ENCODE assay signal across 1 cellular context in the genomic region with DNA sequence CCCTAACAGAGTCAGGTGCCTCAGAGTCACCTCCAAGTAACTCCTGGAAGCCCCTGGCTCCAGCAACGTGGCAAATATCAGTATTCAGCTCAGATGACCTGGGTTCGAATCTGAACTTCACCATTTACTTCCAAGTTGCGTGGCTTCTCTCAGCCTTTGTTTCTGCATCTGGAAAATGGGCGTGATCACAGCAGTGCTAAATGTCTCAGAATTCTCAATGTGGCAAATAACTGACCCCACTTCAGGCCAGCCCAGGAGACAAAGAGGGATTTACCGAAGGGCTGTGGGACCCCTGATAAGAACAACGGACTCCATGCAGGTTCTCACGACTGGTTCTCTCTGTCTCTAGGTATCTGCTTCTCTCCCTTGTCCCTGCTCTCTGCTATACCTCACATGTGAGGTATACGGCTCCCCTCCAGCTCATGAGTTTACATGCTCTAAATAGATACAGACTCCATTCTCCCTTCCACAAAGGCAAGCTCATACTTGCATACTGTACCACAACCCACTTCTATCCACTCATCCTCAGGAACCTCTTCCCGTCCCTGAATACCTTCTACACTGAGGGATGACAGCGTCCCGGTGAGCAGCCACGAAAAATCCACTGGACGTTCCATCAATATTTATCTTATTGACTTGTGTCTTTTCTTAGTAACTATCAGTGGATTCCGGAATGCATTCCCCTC.
TF ChIP-seq lines count a peak whose summit lies in the region.

No MANE protein-coding gene starts in this region.

TF ChIP-seq in HepG2, 621 proteins besides CTCF, POLR2A, EP300 and RAD21 (continued from another document and continues in another):
- TF ChIP-seq, protein P1, sequence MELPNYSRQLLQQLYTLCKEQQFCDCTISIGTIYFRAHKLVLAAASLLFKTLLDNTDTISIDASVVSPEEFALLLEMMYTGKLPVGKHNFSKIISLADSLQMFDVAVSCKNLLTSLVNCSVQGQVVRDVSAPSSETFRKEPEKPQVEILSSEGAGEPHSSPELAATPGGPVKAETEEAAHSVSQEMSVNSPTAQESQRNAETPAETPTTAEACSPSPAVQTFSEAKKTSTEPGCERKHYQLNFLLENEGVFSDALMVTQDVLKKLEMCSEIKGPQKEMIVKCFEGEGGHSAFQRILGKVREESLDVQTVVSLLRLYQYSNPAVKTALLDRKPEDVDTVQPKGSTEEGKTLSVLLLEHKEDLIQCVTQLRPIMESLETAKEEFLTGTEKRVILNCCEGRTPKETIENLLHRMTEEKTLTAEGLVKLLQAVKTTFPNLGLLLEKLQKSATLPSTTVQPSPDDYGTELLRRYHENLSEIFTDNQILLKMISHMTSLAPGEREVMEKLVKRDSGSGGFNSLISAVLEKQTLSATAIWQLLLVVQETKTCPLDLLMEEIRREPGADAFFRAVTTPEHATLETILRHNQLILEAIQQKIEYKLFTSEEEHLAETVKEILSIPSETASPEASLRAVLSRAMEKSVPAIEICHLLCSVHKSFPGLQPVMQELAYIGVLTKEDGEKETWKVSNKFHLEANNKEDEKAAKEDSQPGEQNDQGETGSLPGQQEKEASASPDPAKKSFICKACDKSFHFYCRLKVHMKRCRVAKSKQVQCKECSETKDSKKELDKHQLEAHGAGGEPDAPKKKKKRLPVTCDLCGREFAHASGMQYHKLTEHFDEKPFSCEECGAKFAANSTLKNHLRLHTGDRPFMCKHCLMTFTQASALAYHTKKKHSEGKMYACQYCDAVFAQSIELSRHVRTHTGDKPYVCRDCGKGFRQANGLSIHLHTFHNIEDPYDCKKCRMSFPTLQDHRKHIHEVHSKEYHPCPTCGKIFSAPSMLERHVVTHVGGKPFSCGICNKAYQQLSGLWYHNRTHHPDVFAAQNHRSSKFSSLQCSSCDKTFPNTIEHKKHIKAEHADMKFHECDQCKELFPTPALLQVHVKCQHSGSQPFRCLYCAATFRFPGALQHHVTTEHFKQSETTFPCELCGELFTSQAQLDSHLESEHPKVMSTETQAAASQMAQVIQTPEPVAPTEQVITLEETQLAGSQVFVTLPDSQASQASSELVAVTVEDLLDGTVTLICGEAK (IDR thresholded peaks at IDR 0.05) = no peak
- TF ChIP-seq, protein P1 (CRISPR knock-in tag; IDR thresholded peaks at IDR 0.05) = no peak
- TF ChIP-seq HOXA9 (CRISPR knock-in tag; IDR thresholded peaks at IDR 0.05; ENCODE audit: borderline replicate concordance) = no peak
- no peak for TF ChIP-seq TOPORS (CRISPR knock-in tag; IDR thresholded peaks at IDR 0.05)
- no peak for TF ChIP-seq SIX1 (CRISPR knock-in tag; IDR thresholded peaks at IDR 0.05; ENCODE audit: borderline replicate concordance)
- TF ChIP-seq, protein P2, sequence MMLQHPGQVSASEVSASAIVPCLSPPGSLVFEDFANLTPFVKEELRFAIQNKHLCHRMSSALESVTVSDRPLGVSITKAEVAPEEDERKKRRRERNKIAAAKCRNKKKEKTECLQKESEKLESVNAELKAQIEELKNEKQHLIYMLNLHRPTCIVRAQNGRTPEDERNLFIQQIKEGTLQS (CRISPR knock-in tag; IDR thresholded peaks at IDR 0.05) = no peak
- no peak for TF ChIP-seq ATAD3A (CRISPR knock-in tag; IDR thresholded peaks at IDR 0.05)
- TF ChIP-seq BHLHE40 (IDR thresholded peaks at IDR 0.05; ENCODE audit: low read length) = no peak
- no peak for TF ChIP-seq KMT2A (CRISPR knock-in tag; IDR thresholded peaks at IDR 0.05)
- TF ChIP-seq, protein P3, sequence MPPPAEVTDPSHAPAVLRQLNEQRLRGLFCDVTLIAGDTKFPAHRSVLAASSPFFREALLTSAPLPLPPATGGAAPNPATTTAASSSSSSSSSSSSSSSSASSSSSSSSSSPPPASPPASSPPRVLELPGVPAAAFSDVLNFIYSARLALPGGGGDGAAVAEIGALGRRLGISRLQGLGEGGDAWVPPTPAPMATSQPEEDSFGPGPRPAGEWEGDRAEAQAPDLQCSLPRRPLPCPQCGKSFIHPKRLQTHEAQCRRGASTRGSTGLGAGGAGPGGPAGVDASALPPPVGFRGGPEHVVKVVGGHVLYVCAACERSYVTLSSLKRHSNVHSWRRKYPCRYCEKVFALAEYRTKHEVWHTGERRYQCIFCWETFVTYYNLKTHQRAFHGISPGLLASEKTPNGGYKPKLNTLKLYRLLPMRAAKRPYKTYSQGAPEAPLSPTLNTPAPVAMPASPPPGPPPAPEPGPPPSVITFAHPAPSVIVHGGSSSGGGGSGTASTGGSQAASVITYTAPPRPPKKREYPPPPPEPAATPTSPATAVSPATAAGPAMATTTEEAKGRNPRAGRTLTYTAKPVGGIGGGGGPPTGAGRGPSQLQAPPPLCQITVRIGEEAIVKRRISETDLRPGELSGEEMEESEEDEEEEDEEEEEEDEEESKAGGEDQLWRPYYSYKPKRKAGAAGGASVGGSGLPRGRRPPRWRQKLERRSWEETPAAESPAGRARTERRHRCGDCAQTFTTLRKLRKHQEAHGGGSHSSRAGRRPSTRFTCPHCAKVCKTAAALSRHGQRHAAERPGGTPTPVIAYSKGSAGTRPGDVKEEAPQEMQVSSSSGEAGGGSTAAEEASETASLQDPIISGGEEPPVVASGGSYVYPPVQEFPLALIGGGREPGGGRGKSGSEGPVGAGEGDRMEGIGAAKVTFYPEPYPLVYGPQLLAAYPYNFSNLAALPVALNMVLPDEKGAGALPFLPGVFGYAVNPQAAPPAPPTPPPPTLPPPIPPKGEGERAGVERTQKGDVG (CRISPR knock-in tag; IDR thresholded peaks at IDR 0.05; ENCODE audit: borderline replicate concordance) = no peak
- TF ChIP-seq, protein P4, sequence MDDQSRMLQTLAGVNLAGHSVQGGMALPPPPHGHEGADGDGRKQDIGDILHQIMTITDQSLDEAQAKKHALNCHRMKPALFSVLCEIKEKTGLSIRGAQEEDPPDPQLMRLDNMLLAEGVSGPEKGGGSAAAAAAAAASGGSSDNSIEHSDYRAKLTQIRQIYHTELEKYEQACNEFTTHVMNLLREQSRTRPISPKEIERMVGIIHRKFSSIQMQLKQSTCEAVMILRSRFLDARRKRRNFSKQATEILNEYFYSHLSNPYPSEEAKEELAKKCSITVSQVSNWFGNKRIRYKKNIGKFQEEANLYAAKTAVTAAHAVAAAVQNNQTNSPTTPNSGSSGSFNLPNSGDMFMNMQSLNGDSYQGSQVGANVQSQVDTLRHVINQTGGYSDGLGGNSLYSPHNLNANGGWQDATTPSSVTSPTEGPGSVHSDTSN (CRISPR knock-in tag; IDR thresholded peaks at IDR 0.05; ENCODE audit: borderline replicate concordance) = no peak
- no peak for TF ChIP-seq ZNF619 (CRISPR knock-in tag; IDR thresholded peaks at IDR 0.05)
- no peak for TF ChIP-seq PCBP2 (optimal IDR thresholded peaks at IDR 0.05; ENCODE audit: low read depth, low read length, poor library complexity, severe bottlenecking)
- no peak for TF ChIP-seq MTA3 (CRISPR knock-in tag; IDR thresholded peaks at IDR 0.05)
- TF ChIP-seq, protein P5, sequence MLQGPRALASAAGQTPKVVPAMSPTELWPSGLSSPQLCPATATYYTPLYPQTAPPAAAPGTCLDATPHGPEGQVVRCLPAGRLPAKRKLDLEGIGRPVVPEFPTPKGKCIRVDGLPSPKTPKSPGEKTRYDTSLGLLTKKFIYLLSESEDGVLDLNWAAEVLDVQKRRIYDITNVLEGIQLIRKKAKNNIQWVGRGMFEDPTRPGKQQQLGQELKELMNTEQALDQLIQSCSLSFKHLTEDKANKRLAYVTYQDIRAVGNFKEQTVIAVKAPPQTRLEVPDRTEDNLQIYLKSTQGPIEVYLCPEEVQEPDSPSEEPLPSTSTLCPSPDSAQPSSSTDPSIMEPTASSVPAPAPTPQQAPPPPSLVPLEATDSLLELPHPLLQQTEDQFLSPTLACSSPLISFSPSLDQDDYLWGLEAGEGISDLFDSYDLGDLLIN (CRISPR knock-in tag; IDR thresholded peaks at IDR 0.05; ENCODE audit: borderline replicate concordance) = no peak
- 0 out of 2 replicates have a peak, but pooled peaks have one; percentile 16 for TF ChIP-seq ZNF383 (CRISPR knock-in tag; IDR thresholded peaks at IDR 0.05; ENCODE audit: borderline replicate concordance)
- no peak for TF ChIP-seq SSRP1 (CRISPR knock-in tag; IDR thresholded peaks at IDR 0.05)
- TF ChIP-seq HNRNPH1 (optimal IDR thresholded peaks at IDR 0.05; ENCODE audit: low read depth, low read length) = no peak
- TF ChIP-seq PAX8 (CRISPR knock-in tag; IDR thresholded peaks at IDR 0.05; ENCODE audit: borderline replicate concordance) = no peak
- no peak for TF ChIP-seq ZNF598 (CRISPR knock-in tag; IDR thresholded peaks at IDR 0.05; ENCODE audit: borderline replicate concordance)
- TF ChIP-seq, protein P6, sequence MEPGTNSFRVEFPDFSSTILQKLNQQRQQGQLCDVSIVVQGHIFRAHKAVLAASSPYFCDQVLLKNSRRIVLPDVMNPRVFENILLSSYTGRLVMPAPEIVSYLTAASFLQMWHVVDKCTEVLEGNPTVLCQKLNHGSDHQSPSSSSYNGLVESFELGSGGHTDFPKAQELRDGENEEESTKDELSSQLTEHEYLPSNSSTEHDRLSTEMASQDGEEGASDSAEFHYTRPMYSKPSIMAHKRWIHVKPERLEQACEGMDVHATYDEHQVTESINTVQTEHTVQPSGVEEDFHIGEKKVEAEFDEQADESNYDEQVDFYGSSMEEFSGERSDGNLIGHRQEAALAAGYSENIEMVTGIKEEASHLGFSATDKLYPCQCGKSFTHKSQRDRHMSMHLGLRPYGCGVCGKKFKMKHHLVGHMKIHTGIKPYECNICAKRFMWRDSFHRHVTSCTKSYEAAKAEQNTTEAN (CRISPR knock-in tag; conservative IDR thresholded peaks at IDR 0.05) = no peak
- no peak for TF ChIP-seq ZNF577 (CRISPR knock-in tag; IDR thresholded peaks at IDR 0.05; ENCODE audit: borderline replicate concordance, low read depth)
- no peak for TF ChIP-seq ZNF253 (CRISPR knock-in tag; IDR thresholded peaks at IDR 0.05; ENCODE audit: borderline replicate concordance)
- peak; percentile 82 for TF ChIP-seq KDM1A (CRISPR knock-in tag; IDR thresholded peaks at IDR 0.05)
- TF ChIP-seq, protein P7, sequence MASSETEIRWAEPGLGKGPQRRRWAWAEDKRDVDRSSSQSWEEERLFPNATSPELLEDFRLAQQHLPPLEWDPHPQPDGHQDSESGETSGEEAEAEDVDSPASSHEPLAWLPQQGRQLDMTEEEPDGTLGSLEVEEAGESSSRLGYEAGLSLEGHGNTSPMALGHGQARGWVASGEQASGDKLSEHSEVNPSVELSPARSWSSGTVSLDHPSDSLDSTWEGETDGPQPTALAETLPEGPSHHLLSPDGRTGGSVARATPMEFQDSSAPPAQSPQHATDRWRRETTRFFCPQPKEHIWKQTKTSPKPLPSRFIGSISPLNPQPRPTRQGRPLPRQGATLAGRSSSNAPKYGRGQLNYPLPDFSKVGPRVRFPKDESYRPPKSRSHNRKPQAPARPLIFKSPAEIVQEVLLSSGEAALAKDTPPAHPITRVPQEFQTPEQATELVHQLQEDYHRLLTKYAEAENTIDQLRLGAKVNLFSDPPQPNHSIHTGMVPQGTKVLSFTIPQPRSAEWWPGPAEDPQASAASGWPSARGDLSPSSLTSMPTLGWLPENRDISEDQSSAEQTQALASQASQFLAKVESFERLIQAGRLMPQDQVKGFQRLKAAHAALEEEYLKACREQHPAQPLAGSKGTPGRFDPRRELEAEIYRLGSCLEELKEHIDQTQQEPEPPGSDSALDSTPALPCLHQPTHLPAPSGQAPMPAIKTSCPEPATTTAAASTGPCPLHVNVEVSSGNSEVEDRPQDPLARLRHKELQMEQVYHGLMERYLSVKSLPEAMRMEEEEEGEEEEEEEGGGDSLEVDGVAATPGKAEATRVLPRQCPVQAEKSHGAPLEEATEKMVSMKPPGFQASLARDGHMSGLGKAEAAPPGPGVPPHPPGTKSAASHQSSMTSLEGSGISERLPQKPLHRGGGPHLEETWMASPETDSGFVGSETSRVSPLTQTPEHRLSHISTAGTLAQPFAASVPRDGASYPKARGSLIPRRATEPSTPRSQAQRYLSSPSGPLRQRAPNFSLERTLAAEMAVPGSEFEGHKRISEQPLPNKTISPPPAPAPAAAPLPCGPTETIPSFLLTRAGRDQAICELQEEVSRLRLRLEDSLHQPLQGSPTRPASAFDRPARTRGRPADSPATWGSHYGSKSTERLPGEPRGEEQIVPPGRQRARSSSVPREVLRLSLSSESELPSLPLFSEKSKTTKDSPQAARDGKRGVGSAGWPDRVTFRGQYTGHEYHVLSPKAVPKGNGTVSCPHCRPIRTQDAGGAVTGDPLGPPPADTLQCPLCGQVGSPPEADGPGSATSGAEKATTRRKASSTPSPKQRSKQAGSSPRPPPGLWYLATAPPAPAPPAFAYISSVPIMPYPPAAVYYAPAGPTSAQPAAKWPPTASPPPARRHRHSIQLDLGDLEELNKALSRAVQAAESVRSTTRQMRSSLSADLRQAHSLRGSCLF (CRISPR knock-in tag; IDR thresholded peaks at IDR 0.05; ENCODE audit: borderline replicate concordance) = no peak
- no peak for TF ChIP-seq ZBTB7A (CRISPR knock-in tag; IDR thresholded peaks at IDR 0.05)
- TF ChIP-seq, protein P8, sequence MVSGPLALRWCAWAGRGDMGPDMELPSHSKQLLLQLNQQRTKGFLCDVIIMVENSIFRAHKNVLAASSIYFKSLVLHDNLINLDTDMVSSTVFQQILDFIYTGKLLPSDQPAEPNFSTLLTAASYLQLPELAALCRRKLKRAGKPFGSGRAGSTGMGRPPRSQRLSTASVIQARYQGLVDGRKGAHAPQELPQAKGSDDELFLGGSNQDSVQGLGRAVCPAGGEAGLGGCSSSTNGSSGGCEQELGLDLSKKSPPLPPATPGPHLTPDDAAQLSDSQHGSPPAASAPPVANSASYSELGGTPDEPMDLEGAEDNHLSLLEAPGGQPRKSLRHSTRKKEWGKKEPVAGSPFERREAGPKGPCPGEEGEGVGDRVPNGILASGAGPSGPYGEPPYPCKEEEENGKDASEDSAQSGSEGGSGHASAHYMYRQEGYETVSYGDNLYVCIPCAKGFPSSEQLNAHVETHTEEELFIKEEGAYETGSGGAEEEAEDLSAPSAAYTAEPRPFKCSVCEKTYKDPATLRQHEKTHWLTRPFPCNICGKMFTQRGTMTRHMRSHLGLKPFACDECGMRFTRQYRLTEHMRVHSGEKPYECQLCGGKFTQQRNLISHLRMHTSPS (CRISPR knock-in tag; IDR thresholded peaks at IDR 0.05; ENCODE audit: low read depth) = no peak
- no peak for TF ChIP-seq MYC (CRISPR knock-in tag; IDR thresholded peaks at IDR 0.05; ENCODE audit: borderline replicate concordance)
- TF ChIP-seq HCFC1 (IDR thresholded peaks at IDR 0.05; ENCODE audit: low read depth, low read length) = no peak
